22 cellular contexts compared by ENCODE assay signal in the genomic region with DNA sequence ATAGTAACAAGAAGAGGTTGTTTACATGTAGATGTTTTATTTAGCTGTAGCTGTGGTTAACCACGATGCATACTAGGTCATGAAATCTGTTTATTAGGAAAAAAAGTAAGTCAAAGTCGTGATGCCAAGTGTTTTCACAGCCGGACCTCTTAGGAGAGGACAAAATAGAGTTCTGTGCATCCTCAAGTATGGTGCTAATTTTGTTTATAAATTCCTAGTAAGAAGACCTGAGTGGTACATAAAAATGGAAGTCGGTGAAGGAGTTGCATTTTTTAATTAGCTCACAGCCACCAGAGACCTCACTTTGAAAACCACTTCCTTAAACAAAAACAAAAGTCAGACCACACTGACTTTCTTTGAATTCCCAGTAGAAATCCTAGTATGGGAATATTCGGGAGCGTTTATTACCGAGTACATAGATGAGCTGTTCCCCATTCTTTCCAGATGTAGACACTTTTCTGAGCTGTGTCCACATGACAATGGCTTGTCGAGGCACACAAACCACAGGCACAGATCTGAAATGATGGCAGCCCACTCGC.
A peak's percentile ranks its signal among the peaks of the same experiment; 100 is the strongest.
DNase-seq lines count a peak whose midpoint lies in the region; ATAC-seq, FAIRE-seq and TF ChIP-seq lines count a peak whose summit lies in the region.
"Had no signal": no experiment of that assay in that cellular context is flagged by ENCODE, and none has a peak within 500 bp of the region (broad histone marks: within the 10 kb centered on the region; RNA-seq: fewer than 3 reads in every experiment).

No MANE protein-coding gene starts in this region.

- H3K27ac ChIP-seq in MM.1S (ENCODE audit: low read length), result no peak overlapping the region
- H3K27ac ChIP-seq in GM12878 (ENCODE audit: control insufficient read depth, insufficient read depth), result no peak overlapping the region
- H3K27ac ChIP-seq in smooth muscle cell (ENCODE audit: low read depth), result peak overlapping the region; percentile 21
- H3K27ac ChIP-seq in prostate gland, result no peak overlapping the region
- H3K27ac ChIP-seq: left lung, right lobe of liver, WERI-Rb-1 had no signal

- TF ChIP-seq CTCF in MM.1S (IDR thresholded peaks at IDR 0.05; ENCODE audit: low read length), result no peak
- TF ChIP-seq CTCF in GM12878 (IDR thresholded peaks at IDR 0.05 in 2 of 3, conservative IDR thresholded peaks at IDR 0.05 in 1 of 3; ENCODE audit: control insufficient read depth in 2 of 3, extremely low read depth in 1 of 3, insufficient read depth in 1 of 3, low read depth in 3 of 3, low read length in 3 of 3), result no peak
- no peak for TF ChIP-seq CTCF in smooth muscle cell (IDR thresholded peaks at IDR 0.05; ENCODE audit: borderline replicate concordance, insufficient read depth, poor library complexity, severe bottlenecking)
- TF ChIP-seq CTCF in prostate gland (IDR thresholded peaks at IDR 0.05), result no peak

- no peak overlapping the region for H3K4me3 ChIP-seq in MM.1S (ENCODE audit: low read length)
- H3K4me3 ChIP-seq in GM12878, result no peak overlapping the region
- H3K4me3 ChIP-seq in smooth muscle cell, result no peak overlapping the region
- H3K4me3 ChIP-seq in prostate gland, result no peak overlapping the region
- H3K4me3 ChIP-seq: HAP-1, left lung, right lobe of liver had no signal

- TF ChIP-seq EP300 in GM12878 (IDR thresholded peaks at IDR 0.05; ENCODE audit: borderline replicate concordance in 1 of 2, control insufficient read depth in 1 of 2, low read depth in 2 of 2, low read length in 2 of 2), result no peak

- TF ChIP-seq RAD21 in GM12878 (IDR thresholded peaks at IDR 0.05; ENCODE audit: insufficient read depth, low read depth, low read length), result no peak

- H3F3A ChIP-seq in MM.1S (ENCODE audit: insufficient read depth, low read length) (no peaks in the 10 kb centered on the region), smooth muscle cell (ENCODE audit: low read depth) (no peaks in the 10 kb centered on the region)

- FAIRE-seq in GM19239 (lab: Jason Lieb, UNC), result peak; percentile 69
- FAIRE-seq in GM12878 (lab: Jason Lieb, UNC), result no peak
- FAIRE-seq: D721Med had no signal

- in situ Hi-C loops in GM12878 (cut with MboI), result no loop called here

- BruUV-seq in GM12878 (replicated peaks; lab: Mats Ljungman, UMichigan), result no TSS peak

- CTCF ChIA-PET in GM12878 (lab: Yijun Ruan, JAX), result interaction anchor here (0.8 to 1.6 kb wide), 4 partner anchors 13 to 74 kb away, joined by 3 to 6 read pairs (median 4); no protein-coding TSS in a partner anchor

- RAD21 ChIA-PET in GM12878 (lab: Charles Lee; ENCODE audit: unreplicated experiment), result interaction anchor here (0.6 to 2.7 kb wide), 8 partner anchors 13 to 456 kb away, joined by 3 to 15 read pairs (median 5); no protein-coding TSS in a partner anchor

- TF ChIP-seq POLR2A in GM12878 (IDR thresholded peaks at IDR 0.05; ENCODE audit: low read depth, low read length) (no peak), prostate gland (IDR thresholded peaks at IDR 0.05) (no peak)

- H3K79me2 ChIP-seq in MM.1S (ENCODE audit: low read length) (no peaks in the 10 kb centered on the region), GM12878 (ENCODE audit: control insufficient read depth, insufficient read depth, low read length) (no peaks in the 10 kb centered on the region), smooth muscle cell (ENCODE audit: low read depth) (no peaks in the 10 kb centered on the region)

- intact Hi-C loops in GM12878 (cut with micrococcal nuclease; ENCODE audit: unreplicated experiment), result no loop called here
- intact Hi-C loops in prostate gland (cut with DNase I), result no loop called here

- H3K4me1 ChIP-seq in MM.1S (ENCODE audit: low read length), result peaks cover 26% of the 10 kb centered on the region
- H3K4me1 ChIP-seq in GM12878 (ENCODE audit: control insufficient read depth, insufficient read depth, low read length), result peaks cover 21% of the 10 kb centered on the region
- H3K4me1 ChIP-seq in smooth muscle cell (ENCODE audit: low read depth), result no peaks in the 10 kb centered on the region
- no peaks in the 10 kb centered on the region for H3K4me1 ChIP-seq in prostate gland (replicated peaks)
- H3K4me1 ChIP-seq: HAP-1, left lung, right lobe of liver had no signal

- H3K4me2 ChIP-seq in MM.1S (ENCODE audit: low read depth, low read length) (peak overlapping the region; percentile 11), GM12878 (ENCODE audit: control insufficient read depth, insufficient read depth) (peak overlapping the region; percentile 26), smooth muscle cell (peak overlapping the region; percentile 40)

- DNase-seq in GM19239 (ENCODE audit: insufficient read length, low spot score) (no peak), MM.1S (no peak), GM12878 (ENCODE audit: low read depth, low spot score) (no peak), smooth muscle cell (lab: John Stamatoyannopoulos, UW; ENCODE audit: unreplicated experiment) (no peak), prostate gland (ENCODE audit: low spot score) (no peak)
- DNase-seq: activated CD4-positive, alpha-beta T cell treated with anti-CD3 and anti-CD28 coated beads, Interleukin-2, amount 50 U/mL, for 48 hours; activated naive CD4-positive, alpha-beta T cell treated with Interleukin-2 at 50 U/mL for 16 hours; aorta; glutamatergic neuron; left lung; NCI-H1105; NCI-H2107; NCI-H510A treated with DMSO at 0.1 percent for 48 hours; right lobe of liver; stimulated activated naive CD8-positive, alpha-beta T cell treated with anti-CD3 and anti-CD28 coated beads, Interleukin-15, amount 100 ng/mL, for 72 hours; T-helper 17 cell; trophoblast cell; WERI-Rb-1 had no signal

- POLR2A ChIA-PET in GM12878 (lab: Charles Lee), result interaction anchor here (0.6 to 1.9 kb wide), 4 partner anchors 8 to 118 kb away, joined by 3 to 8 read pairs (median 6); no protein-coding TSS in a partner anchor

- H3K36me3 ChIP-seq in MM.1S (replicated peaks; ENCODE audit: insufficient read depth, low read length) (no peaks in the 10 kb centered on the region), GM12878 (ENCODE audit: control insufficient read depth in 2 of 2, insufficient read depth in 2 of 2, low read length in 1 of 2) (no peaks in the 10 kb centered on the region), smooth muscle cell (ENCODE audit: low read depth) (no peaks in the 10 kb centered on the region), prostate gland (no peaks in the 10 kb centered on the region)
- H3K36me3 ChIP-seq: HAP-1, left lung, right lobe of liver, WERI-Rb-1 had no signal

- SMC1A ChIA-PET in GM12878 (lab: Charles Lee; ENCODE audit: uncharacterized antibody, unreplicated experiment), result interaction anchor here (0.8 to 6.6 kb wide), 14 partner anchors 8 to 457 kb away, joined by 3 to 45 read pairs (median 4); no protein-coding TSS in a partner anchor

- H3K9me3 ChIP-seq in MM.1S (replicated peaks; ENCODE audit: insufficient read depth, low read length), result no peaks in the 10 kb centered on the region
- no peaks in the 10 kb centered on the region for H3K9me3 ChIP-seq in GM12878 (replicated peaks; ENCODE audit: control insufficient read depth, insufficient read depth, low read length)
- no peaks in the 10 kb centered on the region for H3K9me3 ChIP-seq in smooth muscle cell (replicated peaks; ENCODE audit: low read depth)
- no peaks in the 10 kb centered on the region for H3K9me3 ChIP-seq in prostate gland
- H3K9me3 ChIP-seq: HAP-1, left lung, right lobe of liver had no signal

- H3K27me3 ChIP-seq in MM.1S (replicated peaks; ENCODE audit: insufficient read depth, low read length) (no peaks in the 10 kb centered on the region), GM12878 (replicated peaks in 1 of 2; ENCODE audit: control insufficient read depth in 2 of 2, insufficient read depth in 2 of 2, low read length in 1 of 2) (no peaks in the 10 kb centered on the region), smooth muscle cell (ENCODE audit: low read depth) (no peaks in the 10 kb centered on the region), prostate gland (replicated peaks; ENCODE audit: insufficient read depth) (no peaks in the 10 kb centered on the region)
- H3K27me3 ChIP-seq: left lung, right lobe of liver had no signal

- 10% methylated on average over 9 of the region's 9 CpGs for WGBS in GM12878 (ENCODE audit: insufficient coverage, insufficient replicate concordance, low lambda C conversion rate, missing lambda C conversion rate)
- WGBS in smooth muscle cell (ENCODE audit: low lambda C conversion rate), result 43% methylated on average over 9 of the region's 9 CpGs
- WGBS in prostate gland, result 79% methylated on average over 9 of the region's 9 CpGs

- H3K9ac ChIP-seq in MM.1S (ENCODE audit: low read length) (no peak overlapping the region), GM12878 (ENCODE audit: control insufficient read depth, insufficient read depth, low read length) (no peak overlapping the region), smooth muscle cell (ENCODE audit: low read depth) (no peak overlapping the region)

- no peak overlapping the region for H2AFZ ChIP-seq in MM.1S (ENCODE audit: low read length)
- H2AFZ ChIP-seq in GM12878 (ENCODE audit: control insufficient read depth, low read depth, low read length), result 0 out of 2 replicates have a peak overlapping the region, but pooled peaks have one; percentile 20
- no peak overlapping the region for H2AFZ ChIP-seq in smooth muscle cell (ENCODE audit: low read depth)

- H4K20me1 ChIP-seq in MM.1S (ENCODE audit: insufficient read depth, low read length) (no peaks in the 10 kb centered on the region), GM12878 (ENCODE audit: control insufficient read depth, insufficient read depth) (no peaks in the 10 kb centered on the region), smooth muscle cell (ENCODE audit: low read depth) (no peaks in the 10 kb centered on the region)

- ATAC-seq in GM12878, result no peak
- no peak for ATAC-seq in HG02623 (IDR thresholded peaks at IDR 0.05; ENCODE audit: unreplicated experiment)
- no peak for ATAC-seq in GM18858 (IDR thresholded peaks at IDR 0.05; ENCODE audit: unreplicated experiment)
- ATAC-seq: left lung; right lobe of liver; stimulated activated naive CD8-positive, alpha-beta T cell treated with anti-CD3 and anti-CD28 coated beads, Interleukin-15, amount 100 ng/mL, for 72 hours; T-helper 17 cell had no signal

- no peaks in the 10 kb centered on the region for H3K9me2 ChIP-seq in MM.1S (replicated peaks; ENCODE audit: insufficient read depth, low read length)

TF ChIP-seq in GM12878, 131 proteins besides CTCF, POLR2A, EP300 and RAD21 (continues in another document):
- TF ChIP-seq CHD4 (IDR thresholded peaks at IDR 0.05) (no peak), NFIC (IDR thresholded peaks at IDR 0.05; ENCODE audit: low read depth, low read length) (0 out of 2 replicates have a peak, but pooled peaks have one; percentile 30), SPI1 (IDR thresholded peaks at IDR 0.05; ENCODE audit: borderline replicate concordance, insufficient read depth, low read depth, low read length) (peak; percentile 62; the same call in 1 of the 2 replicates), SIX5 (IDR thresholded peaks at IDR 0.05; ENCODE audit: low read depth, low read length, severe bottlenecking) (no peak)
